ENCODE assay signal across 8 cellular contexts in genomic region chr3:192918275-192918588, GRCh38. TPM values are rescaled to one million over a fixed set of nuclear protein-coding genes. Genes with fewer than 3 reads are reported as not detected.
DNase-seq lines count a peak whose midpoint lies in the region; ATAC-seq lines count a peak whose summit lies in the region.

No MANE protein-coding gene starts in this region.

- H3K27me3 Mint-ChIP-seq in stimulated activated memory B cell treated with anti-CD40 and anti-IgM and Interleukin-4, amounts not matched to agents 10 μg/mL and 1 μg/mL and 100 μg/mL, for 72 hours: peaks cover 23% of the 10 kb centered on the region

- no peak for ATAC-seq in activated naive CD4-positive, alpha-beta T cell treated with anti-CD3 and anti-CD28 coated beads, Interleukin-2, amount 50 U/mL, for 72 hours
- no peak for ATAC-seq in stimulated activated memory B cell treated with anti-CD40 and anti-IgM and Interleukin-4, amounts not matched to agents 10 μg/mL and 1 μg/mL and 100 μg/mL, for 72 hours
- no peak for ATAC-seq in GM19035 (IDR thresholded peaks at IDR 0.05; ENCODE audit: unreplicated experiment)
- ATAC-seq in GM19324 (IDR thresholded peaks at IDR 0.05; ENCODE audit: low FRiP score, unreplicated experiment): no peak

- H3K4me1 ChIP-seq in HUES6 (ENCODE audit: control insufficient read depth, insufficient read depth, low read length) (peaks cover 55% of the 10 kb centered on the region), iPS-15b (ENCODE audit: control insufficient read depth, insufficient read depth, low read length) (peaks cover 27% of the 10 kb centered on the region)

- peaks cover 54% of the 10 kb centered on the region for H3K4me1 Mint-ChIP-seq in stimulated activated memory B cell treated with anti-CD40 and anti-IgM and Interleukin-4, amounts not matched to agents 10 μg/mL and 1 μg/mL and 100 μg/mL, for 72 hours

- H3K36me3 ChIP-seq in HUES6 (ENCODE audit: control insufficient read depth, insufficient read depth, low read length) (no peaks in the 10 kb centered on the region), iPS-15b (ENCODE audit: control insufficient read depth, insufficient read depth, low read length) (no peaks in the 10 kb centered on the region)

- no peaks in the 10 kb centered on the region for H3K9me3 ChIP-seq in HUES6 (ENCODE audit: control insufficient read depth, insufficient read depth, low read depth, low read length)
- H3K9me3 ChIP-seq in iPS-15b (ENCODE audit: control insufficient read depth, insufficient read depth, low read length): no peaks in the 10 kb centered on the region

- H3K9me3 Mint-ChIP-seq in activated naive CD4-positive, alpha-beta T cell treated with anti-CD3 and anti-CD28 coated beads, Interleukin-2, amount 50 U/mL, for 72 hours: no peaks in the 10 kb centered on the region
- no peaks in the 10 kb centered on the region for H3K9me3 Mint-ChIP-seq in stimulated activated memory B cell treated with anti-CD40 and anti-IgM and Interleukin-4, amounts not matched to agents 10 μg/mL and 1 μg/mL and 100 μg/mL, for 72 hours

- DNase-seq in activated naive CD4-positive, alpha-beta T cell treated with anti-CD3 and anti-CD28 coated beads, Interleukin-2, amount 50 U/mL, for 72 hours (ENCODE audit: low spot score in 2 of 2): no peak
- DNase-seq in G401 (ENCODE audit: low spot score): no peak
- DNase-seq in CD1c-positive myeloid dendritic cell (ENCODE audit: extremely low spot score): no peak

- peaks cover 7 to 17% of the 10 kb centered on the region in 2 donors for H3K36me3 Mint-ChIP-seq in activated naive CD4-positive, alpha-beta T cell treated with anti-CD3 and anti-CD28 coated beads, Interleukin-2, amount 50 U/mL, for 72 hours
- H3K36me3 Mint-ChIP-seq in stimulated activated memory B cell treated with anti-CD40 and anti-IgM and Interleukin-4, amounts not matched to agents 10 μg/mL and 1 μg/mL and 100 μg/mL, for 72 hours: peaks cover 6% of the 10 kb centered on the region

- peak overlapping the region; percentile 100 for H3K4me3 ChIP-seq in HUES6 (ENCODE audit: low read depth, low read length)
- H3K4me3 ChIP-seq in iPS-15b (ENCODE audit: low read depth, low read length): peak overlapping the region; percentile 99

- H3K4me3 Mint-ChIP-seq in stimulated activated memory B cell treated with anti-CD40 and anti-IgM and Interleukin-4, amounts not matched to agents 10 μg/mL and 1 μg/mL and 100 μg/mL, for 72 hours: peak overlapping the region; percentile 97

- in situ Hi-C loops in G401 (cut with HindIII; ENCODE audit: low sequenced_read_pairs): no loop called here

- H3K27ac ChIP-seq in HUES6 (ENCODE audit: low read depth, low read length): peak overlapping the region; percentile 91

- H3K9ac ChIP-seq in HUES6 (ENCODE audit: low read length): peak overlapping the region; percentile 88
- peak overlapping the region; percentile 66 for H3K9ac ChIP-seq in iPS-15b (ENCODE audit: low read depth, low read length)

- peak overlapping the region; percentile 55 to 94 for H3K27ac Mint-ChIP-seq in activated naive CD4-positive, alpha-beta T cell treated with anti-CD3 and anti-CD28 coated beads, Interleukin-2, amount 50 U/mL, for 72 hours
- peak overlapping the region; percentile 96 for H3K27ac Mint-ChIP-seq in stimulated activated memory B cell treated with anti-CD40 and anti-IgM and Interleukin-4, amounts not matched to agents 10 μg/mL and 1 μg/mL and 100 μg/mL, for 72 hours

- H3K27me3 ChIP-seq in HUES6 (ENCODE audit: control insufficient read depth, insufficient read depth, low read length): no peaks in the 10 kb centered on the region
- H3K27me3 ChIP-seq in iPS-15b (ENCODE audit: control insufficient read depth, insufficient read depth, low read length): peaks cover 3% of the 10 kb centered on the region

RNA-seq across cellular contexts. Expression of gene MB21D2, which starts 0.6 kb away (rescaled TPM):
- total RNA-seq in activated naive CD4-positive, alpha-beta T cell treated with anti-CD3 and anti-CD28 coated beads, Interleukin-2, amount 50 U/mL, for 72 hours: 1 to 10 TPM; 1.5 to 3.7 TPM
- total RNA-seq in G401 (2014; rRNA removed; shearing (Covaris generic)): 0.06 and 0.71 TPM in 2 replicates
